ENCODE assay signal across 8 cellular contexts in the genomic region with DNA sequence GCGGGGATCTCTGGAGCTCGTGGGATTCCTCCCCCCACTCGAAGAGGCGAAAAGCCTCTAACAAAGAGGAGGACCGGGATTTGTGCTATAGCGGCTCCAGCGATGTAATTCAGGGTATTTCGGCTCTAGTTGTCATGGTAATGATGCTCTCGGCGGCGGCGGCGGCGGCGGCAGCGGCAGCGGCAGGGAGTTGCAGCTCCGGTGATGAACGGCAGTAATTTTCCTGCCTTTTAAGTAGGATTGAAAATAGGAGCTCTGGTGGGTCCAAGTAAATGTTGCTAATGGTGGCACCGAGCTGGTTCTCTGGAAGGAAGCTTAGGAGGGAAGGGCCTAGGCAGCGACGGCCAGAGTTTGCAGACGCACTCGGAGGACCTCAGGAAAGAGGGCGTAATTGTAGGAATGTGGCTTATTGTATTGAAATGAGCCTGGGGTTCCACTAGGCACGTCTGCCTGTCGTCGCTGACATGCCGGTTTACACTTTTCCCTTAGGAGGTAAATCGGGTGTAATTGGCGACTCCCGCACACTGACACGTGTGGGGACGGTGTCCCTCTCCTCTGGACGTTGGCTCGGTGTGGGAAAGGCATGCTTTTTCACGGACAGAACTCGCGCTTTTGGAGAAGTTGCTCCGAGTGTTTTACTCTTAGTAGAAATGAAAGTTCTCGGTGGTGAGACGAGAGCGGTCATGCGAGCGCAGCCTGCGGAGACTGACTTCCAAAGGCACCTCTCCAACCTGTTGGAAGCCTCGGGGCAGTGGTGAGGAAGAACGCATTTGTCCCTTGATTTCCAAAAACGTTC. TPM values are rescaled to one million over a fixed set of nuclear protein-coding genes. Genes with fewer than 3 reads are reported as not detected.
DNase-seq lines count a peak whose midpoint lies in the region; ATAC-seq, FAIRE-seq and TF ChIP-seq lines count a peak whose summit lies in the region.

No MANE protein-coding gene starts in this region.

- H3K79me2 ChIP-seq in KMS-11 (ENCODE audit: insufficient read depth, low read depth), result no peaks in the 10 kb centered on the region

- H3K4me1 ChIP-seq in KMS-11 (ENCODE audit: low read depth, poor library complexity, severe bottlenecking), result peaks cover 15% of the 10 kb centered on the region

- peaks cover 68% of the 10 kb centered on the region for H3K4me1 Mint-ChIP-seq in T-helper 2 cell treated with Interferon-gamma antibody and Interleukin-4, amounts not matched to agents 5 μg/mL and 100 μg/mL, for 36 hours (ENCODE audit: low read depth)

- no peaks in the 10 kb centered on the region for H3K9me3 Mint-ChIP-seq in T-helper 2 cell treated with Interferon-gamma antibody and Interleukin-4, amounts not matched to agents 5 μg/mL and 100 μg/mL, for 36 hours

- peak overlapping the region; percentile 43; the same call in 1 of the 2 replicates for H3K9ac ChIP-seq in KMS-11

- no peak overlapping the region for H3K27ac ChIP-seq in KMS-11

- peak overlapping the region; percentile 94 for H3K4me3 Mint-ChIP-seq in T-helper 2 cell treated with Interferon-gamma antibody and Interleukin-4, amounts not matched to agents 5 μg/mL and 100 μg/mL, for 36 hours

- no peak for FAIRE-seq in bronchial epithelial cell (lab: Jason Lieb, UNC)

- H3K4me2 ChIP-seq in KMS-11, result peak overlapping the region; percentile 97

- H4K20me1 ChIP-seq in KMS-11 (ENCODE audit: insufficient read depth), result no peaks in the 10 kb centered on the region

- H3K36me3 ChIP-seq in KMS-11 (ENCODE audit: insufficient read depth) (no peaks in the 10 kb centered on the region), bronchial epithelial cell (ENCODE audit: control insufficient read depth, insufficient read depth, low read length) (no peaks in the 10 kb centered on the region), kidney epithelial cell (ENCODE audit: control insufficient read depth, insufficient read depth, low read length) (no peaks in the 10 kb centered on the region)

- peak overlapping the region; percentile 95; the same call in 1 of the 2 replicates for H2AFZ ChIP-seq in KMS-11 (ENCODE audit: low read depth)

- H3K4me3 ChIP-seq in KMS-11 (IDR thresholded peaks at IDR 0.05; ENCODE audit: insufficient read depth, low read depth, low read length) (no peak overlapping the region), bronchial epithelial cell (ENCODE audit: low read depth, low read length) (peak overlapping the region; percentile 85), kidney epithelial cell (ENCODE audit: low read depth, low read length) (peak overlapping the region; percentile 79)

- H3K36me3 Mint-ChIP-seq in T-helper 2 cell treated with Interferon-gamma antibody and Interleukin-4, amounts not matched to agents 5 μg/mL and 100 μg/mL, for 36 hours (ENCODE audit: low read depth), result peaks cover 3% of the 10 kb centered on the region

- H3K27me3 ChIP-seq in KMS-11 (ENCODE audit: insufficient read depth, low read depth) (peaks cover 24% of the 10 kb centered on the region), bronchial epithelial cell (ENCODE audit: control insufficient read depth, insufficient read depth, low read length) (peaks cover 17% of the 10 kb centered on the region), kidney epithelial cell (ENCODE audit: control insufficient read depth, insufficient read depth, low read length) (peaks cover 28% of the 10 kb centered on the region)

- DNase-seq in DMS53 (lab: John Stamatoyannopoulos, UW), result peak; percentile 70
- peak; percentile 49 for DNase-seq in T-helper 2 cell treated with Interferon-gamma antibody and Interleukin-4, amounts not matched to agents 5 μg/mL and 100 μg/mL, for 36 hours (ENCODE audit: low spot score)
- no peak for DNase-seq in bronchial epithelial cell (ENCODE audit: low read depth)
- DNase-seq in kidney epithelial cell (ENCODE audit: low read depth), result no peak
- DNase-seq in stimulated activated CD4-positive, alpha-beta T cell treated with anti-CD3 and anti-CD28 coated beads, Interleukin-12 subunit alpha, Interleukin-12 subunit beta, amount 100 ng/mL, for 48 hours (ENCODE audit: low read depth in 2 of 3, low spot score in 1 of 3), result peak in 2 of 3 donors; percentile 30 to 32
- DNase-seq in epidermal melanocyte (ENCODE audit: insufficient read length, low spot score), result no peak

- peaks cover 48% of the 10 kb centered on the region for H3K27me3 Mint-ChIP-seq in T-helper 2 cell treated with Interferon-gamma antibody and Interleukin-4, amounts not matched to agents 5 μg/mL and 100 μg/mL, for 36 hours (ENCODE audit: low read depth)

- TF ChIP-seq CTCF in KMS-11 (conservative IDR thresholded peaks at IDR 0.05; ENCODE audit: low read depth, low read length), result no peak
- no peak for TF ChIP-seq CTCF in bronchial epithelial cell (IDR thresholded peaks at IDR 0.05; ENCODE audit: insufficient read depth, low read length, severe bottlenecking)
- TF ChIP-seq CTCF in kidney epithelial cell (IDR thresholded peaks at IDR 0.05; ENCODE audit: insufficient read depth, low read length, poor library complexity, severe bottlenecking), result no peak

- H3K27ac Mint-ChIP-seq in T-helper 2 cell treated with Interferon-gamma antibody and Interleukin-4, amounts not matched to agents 5 μg/mL and 100 μg/mL, for 36 hours, result peak overlapping the region; percentile 95

- no peak for ATAC-seq in GM21576 (IDR thresholded peaks at IDR 0.05; ENCODE audit: unreplicated experiment)

RNA-seq across cellular contexts. Expression of a gene that starts 1.1 kb away (rescaled TPM):
- total RNA-seq in bronchial epithelial cell, result not detected in 2 replicates
- total RNA-seq in kidney epithelial cell, result 0.41 and 0.50 TPM in 2 replicates

Comparison
In these comparisons a context has a peak if more than half of its experiments do, and no peak if none do; other contexts are left out.
1. DNase-seq: peak in DMS53 (single experiment), T-helper 2 cell treated with Interferon-gamma antibody and Interleukin-4, amounts not matched to agents 5 μg/mL and 100 μg/mL, for 36 hours (single experiment) and stimulated activated CD4-positive, alpha-beta T cell treated with anti-CD3 and anti-CD28 coated beads, Interleukin-12 subunit alpha, Interleukin-12 subunit beta, amount 100 ng/mL, for 48 hours (2 of 3); none in bronchial epithelial cell (single experiment), kidney epithelial cell (single experiment) and epidermal melanocyte (single experiment).